8 cellular contexts compared by ENCODE assay signal in genomic region chr12:53053223-53054111, GRCh38. TPM values are rescaled to one million over a fixed set of nuclear protein-coding genes. Genes with fewer than 3 reads are reported as not detected.
A peak's percentile ranks its signal among the peaks of the same experiment; 100 is the strongest.
DNase-seq lines count a peak whose midpoint lies in the region; ATAC-seq and TF ChIP-seq lines count a peak whose summit lies in the region.

No MANE protein-coding gene starts in this region.

- peaks cover 27% of the 10 kb centered on the region for H3K4me1 ChIP-seq in BE2C
- peaks cover 41% of the 10 kb centered on the region for H3K4me1 ChIP-seq in RWPE2 (ENCODE audit: insufficient read depth, poor library complexity, severe bottlenecking)
- peaks cover 60% of the 10 kb centered on the region for H3K4me1 ChIP-seq in adipocyte (ENCODE audit: control insufficient read depth, insufficient read depth, low read length)

- peak overlapping the region; percentile 85 for H3K9ac ChIP-seq in adipocyte (ENCODE audit: low read length)

- H3K27me3 ChIP-seq in BE2C (no peaks in the 10 kb centered on the region), RWPE2 (ENCODE audit: insufficient read depth, poor library complexity, severe bottlenecking) (no peaks in the 10 kb centered on the region), adipocyte (replicated peaks; ENCODE audit: control insufficient read depth, insufficient read depth, low read length) (no peaks in the 10 kb centered on the region)

- H3K4me3 ChIP-seq in BE2C (ENCODE audit: low read depth, low read length) (peak overlapping the region; percentile 80), RWPE2 (ENCODE audit: severe bottlenecking) (peak overlapping the region; percentile 41), adipocyte (ENCODE audit: low read length) (peak overlapping the region; percentile 62)

- intact Hi-C loops in left cardiac atrium (cut with DNase I) (no loop called here), posterior cingulate gyrus (cut with DNase I) (no loop called here)

- DNase-seq in BE2C (no peak), RWPE2 (ENCODE audit: low spot score) (no peak), adipocyte (ENCODE audit: low read depth) (peak; percentile 53), left cardiac atrium (peak; percentile 58), posterior cingulate gyrus (peak in 7 of 10 donors; percentile 42 to 92 (median 69))

- H3K36me3 ChIP-seq in BE2C (no peaks in the 10 kb centered on the region), RWPE2 (ENCODE audit: low read depth) (peaks cover 20% of the 10 kb centered on the region), adipocyte (ENCODE audit: control insufficient read depth, insufficient read depth, low read length, severe bottlenecking) (peaks cover 52% of the 10 kb centered on the region)

- peak overlapping the region; percentile 95 for H3K27ac ChIP-seq in RWPE2 (ENCODE audit: poor library complexity, severe bottlenecking)

- peak; percentile 62 for TF ChIP-seq CTCF in BE2C (IDR thresholded peaks at IDR 0.05; ENCODE audit: low read depth, low read length)
- TF ChIP-seq CTCF in RWPE2 (IDR thresholded peaks at IDR 0.05; ENCODE audit: poor library complexity, severe bottlenecking), result peak; percentile 85

- H3K9me3 ChIP-seq in BE2C, result no peaks in the 10 kb centered on the region
- no peaks in the 10 kb centered on the region for H3K9me3 ChIP-seq in RWPE2 (ENCODE audit: severe bottlenecking)
- H3K9me3 ChIP-seq in adipocyte (ENCODE audit: control insufficient read depth, low read length), result no peaks in the 10 kb centered on the region

- ATAC-seq in HG03064 (IDR thresholded peaks at IDR 0.05; ENCODE audit: low read depth, unreplicated experiment), result peak; percentile 17
- ATAC-seq in RWPE2 (ENCODE audit: low read depth), result peak; percentile 45
- ATAC-seq in left cardiac atrium, result peak; percentile 4 to 13
- ATAC-seq in HG03097 (IDR thresholded peaks at IDR 0.05; ENCODE audit: low FRiP score, unreplicated experiment), result no peak
- no peak for ATAC-seq in GM19467 (IDR thresholded peaks at IDR 0.05; ENCODE audit: unreplicated experiment)

RNA-seq across cellular contexts. Expression of gene TNS2, which starts 3.6 kb away (rescaled TPM):
- polyA plus RNA-seq in BE2C (2012; ENCODE audit: insufficient read depth, insufficient read length, low read depth), result 28.1 TPM
- total RNA-seq in left cardiac atrium, result 100 to 1,000 TPM; 108 to 122 TPM

RNA-seq across cellular contexts. Expression of gene SPRYD3, which starts 25.7 kb away (rescaled TPM):
- polyA plus RNA-seq in BE2C (2012; ENCODE audit: insufficient read depth, insufficient read length, low read depth), result 30.5 TPM
- total RNA-seq in left cardiac atrium, result 10 to 100 TPM; 34.3 to 51.3 TPM

RNA-seq across cellular contexts. Expression of gene IGFBP6, which starts 44.0 kb away (rescaled TPM):
- not detected for polyA plus RNA-seq in BE2C (2012; ENCODE audit: insufficient read depth, insufficient read length, low read depth)
- 100 to 1,000 TPM; 134 to 139 TPM for total RNA-seq in left cardiac atrium

RNA-seq across cellular contexts. Expression of gene EIF4B, which starts 47.2 kb away (rescaled TPM):
- 173 TPM for polyA plus RNA-seq in BE2C (2012; ENCODE audit: insufficient read depth, insufficient read length, low read depth)
- total RNA-seq in left cardiac atrium, result 100 to 1,000 TPM; 332 to 341 TPM

RNA-seq across cellular contexts. Expression of gene SOAT2, which starts 49.8 kb away (rescaled TPM):
- not detected for polyA plus RNA-seq in BE2C (2012; ENCODE audit: insufficient read depth, insufficient read length, low read depth)
- not detected for total RNA-seq in left cardiac atrium

Comparison
In these comparisons a context has a peak if more than half of its experiments do, and no peak if none do; other contexts are left out.
1. DNase-seq: peak in adipocyte (single experiment), left cardiac atrium (single experiment) and posterior cingulate gyrus (7 of 10); none in BE2C (single experiment) and RWPE2 (single experiment).
2. ATAC-seq: peak in HG03064 (single experiment), RWPE2 (single experiment) and left cardiac atrium (2 of 2); none in HG03097 (single experiment) and GM19467 (single experiment).
3. Peak in every context shown above with its lines, with median percentiles within 50 percentile points of each other: H3K4me3 ChIP-seq.